Comparison of ENCODE assay signal across 18 cellular contexts in genomic region chr12:56930241-56930640, GRCh38. TPM values are rescaled to one million over a fixed set of nuclear protein-coding genes. Genes with fewer than 3 reads are reported as not detected.
DNase-seq lines count a peak whose midpoint lies in the region; ATAC-seq, FAIRE-seq and TF ChIP-seq lines count a peak whose summit lies in the region.
"Had no signal": no experiment of that assay in that cellular context is flagged by ENCODE, and none has a peak within 500 bp of the region (broad histone marks: within the 10 kb centered on the region; RNA-seq: fewer than 3 reads in every experiment).

No MANE protein-coding gene starts in this region.

- H3K79me2 ChIP-seq in trophoblast cell (ENCODE audit: control insufficient read depth, insufficient read depth, low read length, poor library complexity), result no peaks in the 10 kb centered on the region

- H3K27ac ChIP-seq in trophoblast cell (ENCODE audit: low read depth, low read length), result no peak overlapping the region
- H3K27ac ChIP-seq: 22Rv1, A549, BLaER1 had no signal

- no peak overlapping the region for H3K14ac ChIP-seq in trophoblast cell (ENCODE audit: low read length)

- H4K8ac ChIP-seq in trophoblast cell (ENCODE audit: low read depth, low read length), result no peak overlapping the region

- peaks cover 8 to 14% of the 10 kb centered on the region in 2 experiments for H3K4me1 ChIP-seq in trophoblast cell (ENCODE audit: control insufficient read depth in 1 of 2, insufficient read depth in 2 of 2, low read length in 2 of 2)

- no peaks in the 10 kb centered on the region for H3K9me3 ChIP-seq in trophoblast cell (ENCODE audit: insufficient read depth, low read depth, low read length)
- H3K9me3 ChIP-seq: A549, BLaER1 had no signal

- H3K4me1 Mint-ChIP-seq in nephron progenitor cell (peaks cover 46% of the 10 kb centered on the region), endothelial cell (ENCODE audit: unreplicated experiment) (peaks cover 29% of the 10 kb centered on the region)
- H3K4me1 Mint-ChIP-seq in effector memory CD8-positive, alpha-beta T cell (ENCODE audit: low read depth in 2 of 2), result peaks cover 0 to 5% of the 10 kb centered on the region in 2 donors

- no peak overlapping the region for H2BK5ac ChIP-seq in trophoblast cell (ENCODE audit: low read depth, low read length, poor library complexity)

- no peaks in the 10 kb centered on the region for H3K27me3 ChIP-seq in trophoblast cell (ENCODE audit: insufficient read depth, low read length)
- H3K27me3 ChIP-seq: BLaER1 had no signal

- H3K9me3 Mint-ChIP-seq in nephron progenitor cell (no peaks in the 10 kb centered on the region), endothelial cell (ENCODE audit: unreplicated experiment) (no peaks in the 10 kb centered on the region)
- H3K9me3 Mint-ChIP-seq in effector memory CD8-positive, alpha-beta T cell, result no peaks in the 10 kb centered on the region
- H3K9me3 Mint-ChIP-seq: CD14-positive monocyte; CD4-positive, alpha-beta memory T cell; HFFc6 had no signal

- peak overlapping the region; percentile 23 for H3K27ac Mint-ChIP-seq in nephron progenitor cell
- no peak overlapping the region for H3K27ac Mint-ChIP-seq in endothelial cell (ENCODE audit: unreplicated experiment)
- H3K27ac Mint-ChIP-seq in effector memory CD8-positive, alpha-beta T cell, result no peak overlapping the region
- H3K27ac Mint-ChIP-seq: CD4-positive, alpha-beta memory T cell; HFFc6 had no signal

- peak overlapping the region; percentile 15 for H2BK120ac ChIP-seq in trophoblast cell (ENCODE audit: insufficient read depth, low read length, poor library complexity)

- TF ChIP-seq CTCF in nephron progenitor cell (IDR thresholded peaks at IDR 0.05), result no peak
- TF ChIP-seq CTCF in endothelial cell (IDR thresholded peaks at IDR 0.05; ENCODE audit: unreplicated experiment), result no peak

- H3K4me3 ChIP-seq in trophoblast cell (ENCODE audit: low read depth, low read length), result no peak overlapping the region
- H3K4me3 ChIP-seq: A549, BLaER1 had no signal

- H3K36me3 Mint-ChIP-seq in nephron progenitor cell (ENCODE audit: low read depth), result no peaks in the 10 kb centered on the region
- H3K36me3 Mint-ChIP-seq in endothelial cell (ENCODE audit: low read depth, unreplicated experiment), result peaks cover 2% of the 10 kb centered on the region
- no peaks in the 10 kb centered on the region for H3K36me3 Mint-ChIP-seq in effector memory CD8-positive, alpha-beta T cell (ENCODE audit: insufficient read depth)
- H3K36me3 Mint-ChIP-seq: CD14-positive monocyte; CD4-positive, alpha-beta memory T cell had no signal

- H4K12ac ChIP-seq in trophoblast cell (ENCODE audit: low read depth, low read length), result no peak overlapping the region

- DNase-seq in cardiac septum (ENCODE audit: low spot score) (peak; percentile 53), Right ventricle myocardium inferior (ENCODE audit: missing footprints) (no peak), nephron progenitor cell (no peak), trophoblast cell (no peak), endothelial cell (ENCODE audit: low spot score) (no peak), HTR-8/SVneo (ENCODE audit: insufficient read length, low spot score) (no peak)
- no peak for DNase-seq in effector memory CD8-positive, alpha-beta T cell
- DNase-seq: CD4-positive, alpha-beta memory T cell; DMS79 treated with DMSO at 0.1 percent for 48 hours; GF-D8; GOT3; HFFc6 had no signal

- H3K9ac ChIP-seq in trophoblast cell (ENCODE audit: low read length), result no peak overlapping the region
- H3K9ac ChIP-seq: BLaER1 had no signal

- H3K27me3 Mint-ChIP-seq in nephron progenitor cell (ENCODE audit: low read depth, poor library complexity) (peaks cover 15% of the 10 kb centered on the region), endothelial cell (ENCODE audit: unreplicated experiment) (peaks cover 6% of the 10 kb centered on the region)
- peaks cover 12 to 43% of the 10 kb centered on the region in 2 donors for H3K27me3 Mint-ChIP-seq in effector memory CD8-positive, alpha-beta T cell

- ATAC-seq in Right ventricle myocardium inferior (no peak), GM18868 (IDR thresholded peaks at IDR 0.05; ENCODE audit: unreplicated experiment) (no peak)
- no peak for ATAC-seq in effector memory CD8-positive, alpha-beta T cell (replicated peaks)
- ATAC-seq: A549, HCT116 had no signal

- H3K18ac ChIP-seq in trophoblast cell (ENCODE audit: low read length), result no peak overlapping the region

- intact Hi-C loops in cardiac septum (cut with DNase I) (no loop called here), Right ventricle myocardium inferior (cut with DNase I) (no loop called here)

- H2BK12ac ChIP-seq in trophoblast cell (ENCODE audit: low read length), result peak overlapping the region; percentile 23

- H3K23ac ChIP-seq in trophoblast cell (ENCODE audit: low read length), result no peak overlapping the region

- no peak overlapping the region for H3K4me2 ChIP-seq in trophoblast cell (ENCODE audit: low read length)
- H3K4me2 ChIP-seq: A549, BLaER1 had no signal

- H2AK5ac ChIP-seq in trophoblast cell (ENCODE audit: low read length), result no peak overlapping the region

- FAIRE-seq in HTR-8/SVneo (lab: Jason Lieb, UNC), result no peak
- FAIRE-seq: A549 had no signal

- H3K36me3 ChIP-seq in trophoblast cell (ENCODE audit: control insufficient read depth in 1 of 2, insufficient read depth in 2 of 2, low read length in 2 of 2), result no peaks in the 10 kb centered on the region
- H3K36me3 ChIP-seq: BLaER1 had no signal

- no CpG with 5 or more reads among the region's 8 CpGs for WGBS in trophoblast cell (ENCODE audit: extremely low coverage, insufficient coverage, insufficient read length)

- H2AFZ ChIP-seq in trophoblast cell (ENCODE audit: insufficient read depth, low read length, poor library complexity), result no peak overlapping the region

- H4K91ac ChIP-seq in trophoblast cell (ENCODE audit: low read depth, low read length), result peak overlapping the region; percentile 14

- peaks cover 5% of the 10 kb centered on the region for H3K79me1 ChIP-seq in trophoblast cell (ENCODE audit: low read length)

- no peak overlapping the region for H3K4me3 Mint-ChIP-seq in nephron progenitor cell
- H3K4me3 Mint-ChIP-seq in endothelial cell (ENCODE audit: unreplicated experiment), result no peak overlapping the region
- no peak overlapping the region for H3K4me3 Mint-ChIP-seq in effector memory CD8-positive, alpha-beta T cell
- H3K4me3 Mint-ChIP-seq: CD14-positive monocyte; CD4-positive, alpha-beta memory T cell; HFFc6 had no signal

- no peak overlapping the region for H3K4ac ChIP-seq in trophoblast cell (ENCODE audit: low read depth, low read length)

RNA-seq across cellular contexts. Expression of gene SDR9C7, which starts 4.0 kb away (rescaled TPM):
- 0.27 TPM for total RNA-seq in cardiac septum
- total RNA-seq in Right ventricle myocardium inferior, result not detected
- polyA plus RNA-seq in trophoblast cell (2013), result 0.04 and 0.08 TPM in 2 replicates
- not detected for total RNA-seq in endothelial cell (ENCODE audit: unreplicated experiment)
- total RNA-seq: CD4-positive, alpha-beta memory T cell; HFFc6 had no signal
- polyA plus RNA-seq: A549; CD14-positive monocyte; CD4-positive, alpha-beta memory T cell had no signal

RNA-seq across cellular contexts. Expression of gene RDH16, which starts 27.2 kb away (rescaled TPM):
- 0.22 TPM for total RNA-seq in cardiac septum
- not detected for total RNA-seq in Right ventricle myocardium inferior
- polyA plus RNA-seq in trophoblast cell (2013), result 0.12 and 0.17 TPM in 2 replicates
- total RNA-seq in endothelial cell (ENCODE audit: unreplicated experiment), result 0.82 TPM
- total RNA-seq: HFFc6 had no signal
- polyA plus RNA-seq: CD14-positive monocyte had no signal
